In the genomic region with DNA sequence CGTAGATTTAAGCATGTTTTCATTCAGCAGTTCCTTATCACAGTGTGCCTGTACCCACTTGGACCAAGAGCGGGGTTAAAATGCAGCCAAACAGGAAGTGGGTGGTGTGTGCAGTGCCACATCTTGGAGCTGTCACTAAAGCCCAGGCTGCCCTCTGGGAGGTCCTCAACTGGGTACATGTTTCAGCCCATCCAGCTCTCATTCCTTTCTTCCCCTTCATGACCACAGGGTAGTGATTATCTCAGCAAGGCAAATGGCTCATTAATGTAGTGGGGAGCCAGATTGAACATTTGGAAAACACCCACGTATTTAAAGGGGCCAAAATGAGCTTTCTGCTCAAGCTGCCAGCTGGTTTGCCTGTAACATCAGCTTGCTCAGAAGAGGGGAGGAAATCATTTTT, we compare ENCODE assay signal across 1 cellular context.
TF ChIP-seq lines count a peak whose summit lies in the region.

No MANE protein-coding gene starts in this region.

TF ChIP-seq in SK-N-SH treated with all-trans-retinoic acid at 6 μM for 48 hours, 23 proteins besides CTCF, POLR2A, EP300 and RAD21 (continued from another document):
- TF ChIP-seq, protein P1, sequence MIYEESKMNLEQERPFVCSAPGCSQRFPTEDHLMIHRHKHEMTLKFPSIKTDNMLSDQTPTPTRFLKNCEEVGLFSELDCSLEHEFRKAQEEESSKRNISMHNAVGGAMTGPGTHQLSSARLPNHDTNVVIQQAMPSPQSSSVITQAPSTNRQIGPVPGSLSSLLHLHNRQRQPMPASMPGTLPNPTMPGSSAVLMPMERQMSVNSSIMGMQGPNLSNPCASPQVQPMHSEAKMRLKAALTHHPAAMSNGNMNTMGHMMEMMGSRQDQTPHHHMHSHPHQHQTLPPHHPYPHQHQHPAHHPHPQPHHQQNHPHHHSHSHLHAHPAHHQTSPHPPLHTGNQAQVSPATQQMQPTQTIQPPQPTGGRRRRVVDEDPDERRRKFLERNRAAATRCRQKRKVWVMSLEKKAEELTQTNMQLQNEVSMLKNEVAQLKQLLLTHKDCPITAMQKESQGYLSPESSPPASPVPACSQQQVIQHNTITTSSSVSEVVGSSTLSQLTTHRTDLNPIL (CRISPR knock-in tag; IDR thresholded peaks at IDR 0.05; ENCODE audit: low read depth), result no peak
- no peak for TF ChIP-seq ZFP30 (CRISPR knock-in tag; IDR thresholded peaks at IDR 0.05)
- TF ChIP-seq, protein P2, sequence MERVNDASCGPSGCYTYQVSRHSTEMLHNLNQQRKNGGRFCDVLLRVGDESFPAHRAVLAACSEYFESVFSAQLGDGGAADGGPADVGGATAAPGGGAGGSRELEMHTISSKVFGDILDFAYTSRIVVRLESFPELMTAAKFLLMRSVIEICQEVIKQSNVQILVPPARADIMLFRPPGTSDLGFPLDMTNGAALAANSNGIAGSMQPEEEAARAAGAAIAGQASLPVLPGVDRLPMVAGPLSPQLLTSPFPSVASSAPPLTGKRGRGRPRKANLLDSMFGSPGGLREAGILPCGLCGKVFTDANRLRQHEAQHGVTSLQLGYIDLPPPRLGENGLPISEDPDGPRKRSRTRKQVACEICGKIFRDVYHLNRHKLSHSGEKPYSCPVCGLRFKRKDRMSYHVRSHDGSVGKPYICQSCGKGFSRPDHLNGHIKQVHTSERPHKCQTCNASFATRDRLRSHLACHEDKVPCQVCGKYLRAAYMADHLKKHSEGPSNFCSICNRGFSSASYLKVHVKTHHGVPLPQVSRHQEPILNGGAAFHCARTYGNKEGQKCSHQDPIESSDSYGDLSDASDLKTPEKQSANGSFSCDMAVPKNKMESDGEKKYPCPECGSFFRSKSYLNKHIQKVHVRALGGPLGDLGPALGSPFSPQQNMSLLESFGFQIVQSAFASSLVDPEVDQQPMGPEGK (CRISPR knock-in tag; IDR thresholded peaks at IDR 0.05; ENCODE audit: borderline replicate concordance), result no peak
- no peak for TF ChIP-seq PPARA (CRISPR knock-in tag; IDR thresholded peaks at IDR 0.05; ENCODE audit: borderline replicate concordance)
- TF ChIP-seq ZNF70 (CRISPR knock-in tag; IDR thresholded peaks at IDR 0.05), result no peak
